ENCODE assay signal across 2 cellular contexts in the genomic region with DNA sequence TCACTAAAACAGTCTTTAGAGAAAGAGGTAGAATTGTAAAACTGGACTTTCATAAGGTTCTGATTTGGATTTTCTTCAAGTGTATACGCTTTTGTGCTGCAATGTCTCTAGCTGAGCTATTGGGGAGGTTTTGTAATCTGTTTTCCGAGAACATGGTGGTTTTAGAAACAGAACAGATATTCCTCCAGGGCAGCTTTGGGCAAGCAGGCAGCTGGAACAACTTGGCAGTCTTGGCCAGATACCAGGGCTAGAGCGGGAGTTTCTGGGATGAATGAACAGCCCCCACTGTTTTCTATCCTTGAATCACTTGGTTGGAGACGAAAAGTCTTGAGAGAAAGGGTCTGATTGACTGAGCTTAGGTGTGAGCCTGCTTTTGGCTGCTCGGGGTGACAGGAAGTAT.
TF ChIP-seq lines count a peak whose summit lies in the region.

No MANE protein-coding gene starts in this region.

TF ChIP-seq in SK-N-SH, 30 proteins besides CTCF, POLR2A, EP300 and RAD21 (continued from another document):
- no peak for TF ChIP-seq SMC3 (IDR thresholded peaks at IDR 0.05; ENCODE audit: low read depth, low read length)
- peak; percentile 29 for TF ChIP-seq CHD2 (IDR thresholded peaks at IDR 0.05; ENCODE audit: low read length, partially characterized antibody)

TF ChIP-seq in SK-N-SH treated with all-trans-retinoic acid at 6 μM for 48 hours, 23 proteins besides CTCF, POLR2A, EP300 and RAD21 (continued from another document):
- TF ChIP-seq ESRRG (CRISPR knock-in tag; IDR thresholded peaks at IDR 0.05) = no peak
- TF ChIP-seq POU6F1 (CRISPR knock-in tag; IDR thresholded peaks at IDR 0.05; ENCODE audit: borderline replicate concordance, low read depth) = no peak
- no peak for TF ChIP-seq ZNF565 (CRISPR knock-in tag; conservative IDR thresholded peaks at IDR 0.05; ENCODE audit: low read depth)
- TF ChIP-seq ZFP3 (CRISPR knock-in tag; IDR thresholded peaks at IDR 0.05) = no peak
- TF ChIP-seq, protein P1, sequence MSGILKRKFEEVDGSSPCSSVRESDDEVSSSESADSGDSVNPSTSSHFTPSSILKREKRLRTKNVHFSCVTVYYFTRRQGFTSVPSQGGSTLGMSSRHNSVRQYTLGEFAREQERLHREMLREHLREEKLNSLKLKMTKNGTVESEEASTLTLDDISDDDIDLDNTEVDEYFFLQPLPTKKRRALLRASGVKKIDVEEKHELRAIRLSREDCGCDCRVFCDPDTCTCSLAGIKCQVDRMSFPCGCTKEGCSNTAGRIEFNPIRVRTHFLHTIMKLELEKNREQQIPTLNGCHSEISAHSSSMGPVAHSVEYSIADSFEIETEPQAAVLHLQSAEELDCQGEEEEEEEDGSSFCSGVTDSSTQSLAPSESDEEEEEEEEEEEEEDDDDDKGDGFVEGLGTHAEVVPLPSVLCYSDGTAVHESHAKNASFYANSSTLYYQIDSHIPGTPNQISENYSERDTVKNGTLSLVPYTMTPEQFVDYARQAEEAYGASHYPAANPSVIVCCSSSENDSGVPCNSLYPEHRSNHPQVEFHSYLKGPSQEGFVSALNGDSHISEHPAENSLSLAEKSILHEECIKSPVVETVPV (CRISPR knock-in tag; IDR thresholded peaks at IDR 0.05) = no peak
- TF ChIP-seq ISL1 (CRISPR knock-in tag; IDR thresholded peaks at IDR 0.05) = no peak
- no peak for TF ChIP-seq BACH2 (CRISPR knock-in tag; IDR thresholded peaks at IDR 0.05; ENCODE audit: borderline replicate concordance)
- no peak for TF ChIP-seq ARNTL (CRISPR knock-in tag; IDR thresholded peaks at IDR 0.05; ENCODE audit: borderline replicate concordance, low read depth)
- TF ChIP-seq PATZ1 (CRISPR knock-in tag; IDR thresholded peaks at IDR 0.05; ENCODE audit: borderline replicate concordance) = no peak
- no peak for TF ChIP-seq CSDC2 (CRISPR knock-in tag; IDR thresholded peaks at IDR 0.05)
- TF ChIP-seq RARB (CRISPR knock-in tag; IDR thresholded peaks at IDR 0.05) = no peak
- TF ChIP-seq PPARA (CRISPR knock-in tag; IDR thresholded peaks at IDR 0.05; ENCODE audit: borderline replicate concordance) = no peak
- no peak for TF ChIP-seq TOX (CRISPR knock-in tag; IDR thresholded peaks at IDR 0.05; ENCODE audit: borderline replicate concordance)
- TF ChIP-seq TCF4 (CRISPR knock-in tag; IDR thresholded peaks at IDR 0.05; ENCODE audit: borderline replicate concordance) = no peak
